Comparison of ENCODE assay signal across 8 cellular contexts in genomic region chr1:9110669-9111356, GRCh38. TPM values are rescaled to one million over a fixed set of nuclear protein-coding genes. Genes with fewer than 3 reads are reported as not detected.
DNase-seq lines count a peak whose midpoint lies in the region; ATAC-seq and TF ChIP-seq lines count a peak whose summit lies in the region.

No MANE protein-coding gene starts in this region.

- TF ChIP-seq RAD21 in neural cell (conservative IDR thresholded peaks at IDR 0.05), result peak; percentile 91

- no peaks in the 10 kb centered on the region for H3K27me3 ChIP-seq in neural cell (ENCODE audit: insufficient read depth, low read depth, low read length)

- peak; percentile 92 for TF ChIP-seq CTCF in neural cell (IDR thresholded peaks at IDR 0.05; ENCODE audit: poor library complexity, severe bottlenecking)

- no peak overlapping the region for H3K27ac ChIP-seq in neural cell (ENCODE audit: low read length)

- no peak overlapping the region for H3K4me2 ChIP-seq in neural cell (ENCODE audit: low read length)

- H3K9me3 ChIP-seq in neural cell (ENCODE audit: low read length), result no peaks in the 10 kb centered on the region

- H3K9ac ChIP-seq in neural cell (ENCODE audit: low read length), result no peak overlapping the region

- H2AFZ ChIP-seq in neural cell (ENCODE audit: low read depth, low read length), result no peak overlapping the region

- no peak for TF ChIP-seq EP300 in neural cell (conservative IDR thresholded peaks at IDR 0.05; ENCODE audit: poor library complexity, severe bottlenecking)

- H3K79me2 ChIP-seq in neural cell (replicated peaks; ENCODE audit: insufficient read depth, low read length), result no peaks in the 10 kb centered on the region

- H3F3A ChIP-seq in neural cell (ENCODE audit: insufficient read depth, low read length, poor library complexity, severe bottlenecking), result no peaks in the 10 kb centered on the region

- no peak for ATAC-seq in HG03108 (IDR thresholded peaks at IDR 0.05; ENCODE audit: unreplicated experiment)

- no peaks in the 10 kb centered on the region for H4K20me1 ChIP-seq in neural cell (ENCODE audit: insufficient read depth)

- H3K9me2 ChIP-seq in neural cell (ENCODE audit: insufficient read depth, low read length), result no peaks in the 10 kb centered on the region

- DNase-seq in DMS153 treated with DMSO at 0.1 percent for 48 hours (lab: John Stamatoyannopoulos, UW; ENCODE audit: unreplicated experiment), result peak; percentile 71
- peak; percentile 87 for DNase-seq in HuH-7 (ENCODE audit: low spot score)
- peak; percentile 79 for DNase-seq in RKO (ENCODE audit: low spot score)
- DNase-seq in activated T-helper 1 cell treated with Interleukin-2 at 50 U/mL for 16 hours (ENCODE audit: low read depth), result peak; percentile 63
- peak; percentile 86 for DNase-seq in fibroblast of peridontal ligament (ENCODE audit: extremely low read depth)
- DNase-seq in stimulated activated naive CD4-positive, alpha-beta T cell treated with Interleukin-2 at 50 U/mL for 16 hours (lab: John Stamatoyannopoulos, UW), result peak; percentile 76

- no peaks in the 10 kb centered on the region for H3K36me3 ChIP-seq in neural cell (ENCODE audit: insufficient read depth, low read length)

- H3K4me3 ChIP-seq in neural cell (ENCODE audit: low read length), result no peak overlapping the region

TF ChIP-seq in neural cell, 6 proteins besides CTCF, POLR2A, EP300 and RAD21:
- TF ChIP-seq EZH2 (IDR thresholded peaks at IDR 0.05; ENCODE audit: borderline replicate concordance, insufficient read depth, low read length, poor library complexity, severe bottlenecking), result no peak
- TF ChIP-seq SMC3 (conservative IDR thresholded peaks at IDR 0.05; ENCODE audit: poor library complexity), result peak; percentile 97
- TF ChIP-seq REST (IDR thresholded peaks at IDR 0.05; ENCODE audit: borderline replicate concordance), result no peak

RNA-seq across cellular contexts. Expression of gene GPR157, which starts 18.1 kb away (rescaled TPM):
- not detected in 2 replicates for polyA plus RNA-seq in neural cell
- polyA minus RNA-seq in neural cell, result 0.12 TPM in 1 of 2 replicates, not detected in the other

RNA-seq across cellular contexts. Expression of gene SLC2A5, which starts 41.4 kb away (rescaled TPM):
- polyA plus RNA-seq in neural cell, result not detected in 2 replicates
- not detected in 2 replicates for polyA minus RNA-seq in neural cell
